Comparison of ENCODE assay signal across 8 cellular contexts in genomic region chr12:15629108-15629507, GRCh38.
DNase-seq lines count a peak whose midpoint lies in the region; ATAC-seq and TF ChIP-seq lines count a peak whose summit lies in the region.

No MANE protein-coding gene starts in this region.

- H3K4me2 ChIP-seq in mesenchymal stem cell (ENCODE audit: low read length, poor library complexity, severe bottlenecking), result no peak overlapping the region

- DNase-seq in ELR (ENCODE audit: low read depth) (peak; percentile 97), HPDE6-E6E7 (ENCODE audit: extremely low spot score) (peak; percentile 4), colonic mucosa (peak; percentile 63), mesenchymal stem cell (peak; percentile 97), T-helper 2 cell (no peak)
- DNase-seq in activated CD4-positive, alpha-beta memory T cell treated with anti-CD3 and anti-CD28 coated beads for 36 hours, result no peak
- DNase-seq in activated T-cell treated with anti-CD3 and anti-CD28 coated beads, Interleukin-2, amount 50 U/mL, for 24 hours, result no peak

- H3K4ac ChIP-seq in mesenchymal stem cell (ENCODE audit: low read depth in 1 of 2, low read length in 2 of 2), result no peak overlapping the region

- H4K91ac ChIP-seq in mesenchymal stem cell (ENCODE audit: low read length), result no peak overlapping the region

- H2AK5ac ChIP-seq in mesenchymal stem cell (ENCODE audit: low read length, severe bottlenecking), result no peak overlapping the region

- POLR2A ChIA-PET in activated CD4-positive, alpha-beta memory T cell treated with anti-CD3 and anti-CD28 coated beads for 36 hours (lab: Charles Lee), result no interaction called here

- CTCF ChIA-PET in activated CD4-positive, alpha-beta memory T cell treated with anti-CD3 and anti-CD28 coated beads for 36 hours (lab: Charles Lee), result no interaction called here

- H3K14ac ChIP-seq in mesenchymal stem cell (ENCODE audit: low read length in 2 of 2), result no peak overlapping the region

- no peak overlapping the region for H2BK5ac ChIP-seq in mesenchymal stem cell (ENCODE audit: low read depth, low read length, poor library complexity, severe bottlenecking)

- no peaks in the 10 kb centered on the region for H3K4me1 Mint-ChIP-seq in activated CD4-positive, alpha-beta memory T cell treated with anti-CD3 and anti-CD28 coated beads for 36 hours (ENCODE audit: low read depth)
- H3K4me1 Mint-ChIP-seq in activated T-cell treated with anti-CD3 and anti-CD28 coated beads, Interleukin-2, amount 50 U/mL, for 24 hours (ENCODE audit: low read depth), result peaks cover 2% of the 10 kb centered on the region

- H2BK120ac ChIP-seq in mesenchymal stem cell (ENCODE audit: low read depth, low read length), result no peak overlapping the region

- H3K27me3 Mint-ChIP-seq in activated CD4-positive, alpha-beta memory T cell treated with anti-CD3 and anti-CD28 coated beads for 36 hours, result no peaks in the 10 kb centered on the region
- H3K27me3 Mint-ChIP-seq in activated T-cell treated with anti-CD3 and anti-CD28 coated beads, Interleukin-2, amount 50 U/mL, for 24 hours, result no peaks in the 10 kb centered on the region

- no peak for TF ChIP-seq CTCF in colonic mucosa (IDR thresholded peaks at IDR 0.05)

- peaks cover 20% of the 10 kb centered on the region for H3K79me1 ChIP-seq in mesenchymal stem cell (replicated peaks; ENCODE audit: low read length, poor library complexity, severe bottlenecking)

- H3K27me3 ChIP-seq in colonic mucosa, result no peaks in the 10 kb centered on the region
- H3K27me3 ChIP-seq in mesenchymal stem cell (ENCODE audit: control insufficient read depth in 1 of 2, insufficient read depth in 1 of 2, low read length in 2 of 2), result no peaks in the 10 kb centered on the region

- WGBS in mesenchymal stem cell, result 0% methylated on average over 1 of the region's 5 CpGs

- H3K9me3 ChIP-seq in colonic mucosa (no peaks in the 10 kb centered on the region), mesenchymal stem cell (ENCODE audit: control insufficient read depth, low read length) (no peaks in the 10 kb centered on the region)

- H3K9me3 Mint-ChIP-seq in activated CD4-positive, alpha-beta memory T cell treated with anti-CD3 and anti-CD28 coated beads for 36 hours, result no peaks in the 10 kb centered on the region
- H3K9me3 Mint-ChIP-seq in activated T-cell treated with anti-CD3 and anti-CD28 coated beads, Interleukin-2, amount 50 U/mL, for 24 hours, result no peaks in the 10 kb centered on the region

- H3K4me3 ChIP-seq in colonic mucosa (no peak overlapping the region), mesenchymal stem cell (ENCODE audit: insufficient read depth in 1 of 2, low read depth in 1 of 2, low read length in 2 of 2) (no peak overlapping the region)

- H3K4me1 ChIP-seq in colonic mucosa, result no peaks in the 10 kb centered on the region
- H3K4me1 ChIP-seq in mesenchymal stem cell (ENCODE audit: control insufficient read depth, insufficient read depth, low read depth, low read length), result peaks cover 4% of the 10 kb centered on the region

- H3K27ac ChIP-seq in colonic mucosa (peak overlapping the region; percentile 19), mesenchymal stem cell (ENCODE audit: low read length, poor library complexity, severe bottlenecking) (peak overlapping the region; percentile 88)

- intact Hi-C loops in colonic mucosa (cut with DNase I), result no loop called here
- intact Hi-C loops in activated CD4-positive, alpha-beta memory T cell treated with anti-CD3 and anti-CD28 coated beads for 36 hours (cut with micrococcal nuclease), result no loop called here

- no peak overlapping the region for H2AFZ ChIP-seq in mesenchymal stem cell (ENCODE audit: low read depth, low read length)

- no peak overlapping the region for H3K18ac ChIP-seq in mesenchymal stem cell (ENCODE audit: low read depth in 1 of 2, low read length in 2 of 2)

- H3K4me3 Mint-ChIP-seq in activated CD4-positive, alpha-beta memory T cell treated with anti-CD3 and anti-CD28 coated beads for 36 hours, result no peak overlapping the region
- H3K4me3 Mint-ChIP-seq in activated T-cell treated with anti-CD3 and anti-CD28 coated beads, Interleukin-2, amount 50 U/mL, for 24 hours, result no peak overlapping the region

- no peak overlapping the region for H4K8ac ChIP-seq in mesenchymal stem cell (ENCODE audit: low read length)

- H3K9ac ChIP-seq in colonic mucosa (ENCODE audit: low read depth in 2 of 2, low read length in 2 of 2) (no peak overlapping the region), mesenchymal stem cell (ENCODE audit: low read length) (peak overlapping the region; percentile 85)

- H3K36me3 ChIP-seq in colonic mucosa (no peaks in the 10 kb centered on the region), mesenchymal stem cell (ENCODE audit: control insufficient read depth in 1 of 2, insufficient read depth in 2 of 2, low read depth in 1 of 2, low read length in 2 of 2) (peaks cover 4 to 30% of the 10 kb centered on the region in 2 experiments)

- no peaks in the 10 kb centered on the region for H3K36me3 Mint-ChIP-seq in activated CD4-positive, alpha-beta memory T cell treated with anti-CD3 and anti-CD28 coated beads for 36 hours
- no peaks in the 10 kb centered on the region for H3K36me3 Mint-ChIP-seq in activated T-cell treated with anti-CD3 and anti-CD28 coated beads, Interleukin-2, amount 50 U/mL, for 24 hours (ENCODE audit: low read depth)

- no peak for ATAC-seq in HG03095 (IDR thresholded peaks at IDR 0.05; ENCODE audit: unreplicated experiment)

- H3K27ac Mint-ChIP-seq in activated CD4-positive, alpha-beta memory T cell treated with anti-CD3 and anti-CD28 coated beads for 36 hours, result no peak overlapping the region
- H3K27ac Mint-ChIP-seq in activated T-cell treated with anti-CD3 and anti-CD28 coated beads, Interleukin-2, amount 50 U/mL, for 24 hours, result no peak overlapping the region

- no peak overlapping the region for H2BK12ac ChIP-seq in mesenchymal stem cell (ENCODE audit: low read length in 2 of 2)

- no peak overlapping the region for H3K23ac ChIP-seq in mesenchymal stem cell (ENCODE audit: low read length in 2 of 2)

- H2BK15ac ChIP-seq in mesenchymal stem cell (ENCODE audit: low read depth, poor library complexity, severe bottlenecking), result no peak overlapping the region

Comparison
In these comparisons a context has a peak if more than half of its experiments do, and no peak if none do; other contexts are left out.
1. DNase-seq: peak in ELR (single experiment), HPDE6-E6E7 (single experiment), colonic mucosa (single experiment) and mesenchymal stem cell (single experiment); none in activated CD4-positive, alpha-beta memory T cell treated with anti-CD3 and anti-CD28 coated beads for 36 hours (single experiment), T-helper 2 cell (0 of 5) and activated T-cell treated with anti-CD3 and anti-CD28 coated beads, Interleukin-2, amount 50 U/mL, for 24 hours (single experiment).